In the genomic region with DNA sequence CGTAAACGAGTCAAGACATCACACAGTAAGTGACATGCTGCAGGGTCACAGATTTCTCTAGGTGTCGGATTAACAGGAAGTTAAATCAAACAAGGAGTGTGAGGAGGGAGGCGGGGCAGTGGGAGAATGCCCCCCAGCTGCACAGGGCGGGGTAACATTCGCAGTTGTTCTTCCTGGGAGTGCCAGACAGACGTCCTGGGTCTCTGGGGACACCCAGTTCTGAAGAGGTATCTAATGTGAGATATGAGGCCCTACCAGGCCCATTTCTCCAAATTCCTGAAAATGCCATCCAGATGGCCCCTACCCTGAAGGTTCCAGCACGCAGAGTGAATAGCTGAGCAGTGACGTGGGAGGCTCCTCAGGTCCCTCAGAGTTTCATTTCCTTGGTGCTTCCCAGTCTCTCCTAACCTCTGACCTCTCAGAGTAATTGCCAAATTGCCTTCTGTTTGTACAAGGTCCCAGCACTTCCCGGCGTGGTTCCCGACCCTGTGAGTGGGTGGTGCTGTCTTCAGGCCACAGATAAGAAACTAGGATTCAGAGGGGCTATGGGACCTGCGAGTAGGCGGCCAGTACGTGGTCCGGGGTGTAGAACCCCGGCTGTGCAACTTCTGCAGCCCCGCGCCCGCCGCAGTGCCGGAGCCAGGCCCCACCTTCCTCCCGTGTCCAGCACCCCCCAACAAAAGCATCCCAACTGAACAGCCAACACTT, we compare ENCODE assay signal across 1 cellular context.
TF ChIP-seq lines count a peak whose summit lies in the region.

No MANE protein-coding gene starts in this region.

TF ChIP-seq in HepG2, 621 proteins besides CTCF, POLR2A, EP300 and RAD21 (continued from another document and continues in another):
- TF ChIP-seq, protein P1, sequence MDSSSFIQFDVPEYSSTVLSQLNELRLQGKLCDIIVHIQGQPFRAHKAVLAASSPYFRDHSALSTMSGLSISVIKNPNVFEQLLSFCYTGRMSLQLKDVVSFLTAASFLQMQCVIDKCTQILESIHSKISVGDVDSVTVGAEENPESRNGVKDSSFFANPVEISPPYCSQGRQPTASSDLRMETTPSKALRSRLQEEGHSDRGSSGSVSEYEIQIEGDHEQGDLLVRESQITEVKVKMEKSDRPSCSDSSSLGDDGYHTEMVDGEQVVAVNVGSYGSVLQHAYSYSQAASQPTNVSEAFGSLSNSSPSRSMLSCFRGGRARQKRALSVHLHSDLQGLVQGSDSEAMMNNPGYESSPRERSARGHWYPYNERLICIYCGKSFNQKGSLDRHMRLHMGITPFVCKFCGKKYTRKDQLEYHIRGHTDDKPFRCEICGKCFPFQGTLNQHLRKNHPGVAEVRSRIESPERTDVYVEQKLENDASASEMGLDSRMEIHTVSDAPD (CRISPR knock-in tag; IDR thresholded peaks at IDR 0.05), result no peak
- TF ChIP-seq ZNF788 (CRISPR knock-in tag; IDR thresholded peaks at IDR 0.05; ENCODE audit: borderline replicate concordance), result peak; percentile 83; the same call in 1 of the 2 replicates
- TF ChIP-seq RARG (CRISPR knock-in tag; IDR thresholded peaks at IDR 0.05; ENCODE audit: low read depth), result no peak
- no peak for TF ChIP-seq BHLHE40 (IDR thresholded peaks at IDR 0.05; ENCODE audit: low read length)
- TF ChIP-seq POLR2AphosphoS5 (IDR thresholded peaks at IDR 0.05; ENCODE audit: low read depth, low read length), result no peak; the same call in 1 of the 2 replicates
- peak; percentile 69; the same call in 1 of the 2 replicates for TF ChIP-seq REPIN1 (CRISPR knock-in tag; IDR thresholded peaks at IDR 0.05; ENCODE audit: borderline replicate concordance, low read depth)
- TF ChIP-seq ZNF775 (CRISPR knock-in tag; IDR thresholded peaks at IDR 0.05; ENCODE audit: borderline replicate concordance), result no peak
- TF ChIP-seq ZBTB1 (CRISPR knock-in tag; IDR thresholded peaks at IDR 0.05; ENCODE audit: borderline replicate concordance), result no peak
- TF ChIP-seq, protein P2, sequence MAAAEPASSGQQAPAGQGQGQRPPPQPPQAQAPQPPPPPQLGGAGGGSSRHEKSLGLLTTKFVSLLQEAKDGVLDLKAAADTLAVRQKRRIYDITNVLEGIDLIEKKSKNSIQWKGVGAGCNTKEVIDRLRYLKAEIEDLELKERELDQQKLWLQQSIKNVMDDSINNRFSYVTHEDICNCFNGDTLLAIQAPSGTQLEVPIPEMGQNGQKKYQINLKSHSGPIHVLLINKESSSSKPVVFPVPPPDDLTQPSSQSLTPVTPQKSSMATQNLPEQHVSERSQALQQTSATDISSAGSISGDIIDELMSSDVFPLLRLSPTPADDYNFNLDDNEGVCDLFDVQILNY (CRISPR knock-in tag; conservative IDR thresholded peaks at IDR 0.05), result no peak
- TF ChIP-seq ZSCAN20 (CRISPR knock-in tag; IDR thresholded peaks at IDR 0.05; ENCODE audit: borderline replicate concordance), result no peak
- TF ChIP-seq MAFF (IDR thresholded peaks at IDR 0.05; ENCODE audit: low read depth, low read length), result no peak
- peak; percentile 21; the same call in 1 of the 2 replicates for TF ChIP-seq FOXO1 (CRISPR knock-in tag; IDR thresholded peaks at IDR 0.05)
- TF ChIP-seq PRPF4 (IDR thresholded peaks at IDR 0.05; ENCODE audit: low read depth, low read length, poor library complexity, severe bottlenecking), result no peak
- TF ChIP-seq, protein P3, sequence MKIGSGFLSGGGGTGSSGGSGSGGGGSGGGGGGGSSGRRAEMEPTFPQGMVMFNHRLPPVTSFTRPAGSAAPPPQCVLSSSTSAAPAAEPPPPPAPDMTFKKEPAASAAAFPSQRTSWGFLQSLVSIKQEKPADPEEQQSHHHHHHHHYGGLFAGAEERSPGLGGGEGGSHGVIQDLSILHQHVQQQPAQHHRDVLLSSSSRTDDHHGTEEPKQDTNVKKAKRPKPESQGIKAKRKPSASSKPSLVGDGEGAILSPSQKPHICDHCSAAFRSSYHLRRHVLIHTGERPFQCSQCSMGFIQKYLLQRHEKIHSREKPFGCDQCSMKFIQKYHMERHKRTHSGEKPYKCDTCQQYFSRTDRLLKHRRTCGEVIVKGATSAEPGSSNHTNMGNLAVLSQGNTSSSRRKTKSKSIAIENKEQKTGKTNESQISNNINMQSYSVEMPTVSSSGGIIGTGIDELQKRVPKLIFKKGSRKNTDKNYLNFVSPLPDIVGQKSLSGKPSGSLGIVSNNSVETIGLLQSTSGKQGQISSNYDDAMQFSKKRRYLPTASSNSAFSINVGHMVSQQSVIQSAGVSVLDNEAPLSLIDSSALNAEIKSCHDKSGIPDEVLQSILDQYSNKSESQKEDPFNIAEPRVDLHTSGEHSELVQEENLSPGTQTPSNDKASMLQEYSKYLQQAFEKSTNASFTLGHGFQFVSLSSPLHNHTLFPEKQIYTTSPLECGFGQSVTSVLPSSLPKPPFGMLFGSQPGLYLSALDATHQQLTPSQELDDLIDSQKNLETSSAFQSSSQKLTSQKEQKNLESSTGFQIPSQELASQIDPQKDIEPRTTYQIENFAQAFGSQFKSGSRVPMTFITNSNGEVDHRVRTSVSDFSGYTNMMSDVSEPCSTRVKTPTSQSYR (CRISPR knock-in tag; IDR thresholded peaks at IDR 0.05; ENCODE audit: borderline replicate concordance), result peak; percentile 12; the same call in 1 of the 2 replicates
- TF ChIP-seq CBX5 (CRISPR knock-in tag; IDR thresholded peaks at IDR 0.05; ENCODE audit: borderline replicate concordance), result no peak; the same call in 1 of the 2 replicates
- TF ChIP-seq KLF6 (CRISPR knock-in tag; IDR thresholded peaks at IDR 0.05), result peak; percentile 56; the same call in 1 of the 2 replicates
- peak; percentile 39; the same call in 1 of the 2 replicates for TF ChIP-seq AHR (CRISPR knock-in tag; IDR thresholded peaks at IDR 0.05)
- 0 out of 2 replicates have a peak, but pooled peaks have one; percentile 8 for TF ChIP-seq EEA1 (CRISPR knock-in tag; IDR thresholded peaks at IDR 0.05; ENCODE audit: borderline replicate concordance)
- TF ChIP-seq U2AF1 (optimal IDR thresholded peaks at IDR 0.05; ENCODE audit: low read depth, low read length), result no peak
- peak; percentile 79 for TF ChIP-seq MEF2D (CRISPR knock-in tag; IDR thresholded peaks at IDR 0.05)
- no peak for TF ChIP-seq ZNF430 (CRISPR knock-in tag; IDR thresholded peaks at IDR 0.05)
- TF ChIP-seq PPARG (CRISPR knock-in tag; conservative IDR thresholded peaks at IDR 0.05), result 0 out of 2 replicates have a peak, but pooled peaks have one; percentile 46
- TF ChIP-seq ZNF547 (CRISPR knock-in tag; IDR thresholded peaks at IDR 0.05), result peak; percentile 33; the same call in 1 of the 2 replicates
- 0 out of 2 replicates have a peak, but pooled peaks have one; percentile 26 for TF ChIP-seq ARNTL (CRISPR knock-in tag; IDR thresholded peaks at IDR 0.05)
- TF ChIP-seq SIX1 (CRISPR knock-in tag; IDR thresholded peaks at IDR 0.05; ENCODE audit: borderline replicate concordance), result 0 out of 2 replicates have a peak, but pooled peaks have one; percentile 28
- TF ChIP-seq, protein P4, sequence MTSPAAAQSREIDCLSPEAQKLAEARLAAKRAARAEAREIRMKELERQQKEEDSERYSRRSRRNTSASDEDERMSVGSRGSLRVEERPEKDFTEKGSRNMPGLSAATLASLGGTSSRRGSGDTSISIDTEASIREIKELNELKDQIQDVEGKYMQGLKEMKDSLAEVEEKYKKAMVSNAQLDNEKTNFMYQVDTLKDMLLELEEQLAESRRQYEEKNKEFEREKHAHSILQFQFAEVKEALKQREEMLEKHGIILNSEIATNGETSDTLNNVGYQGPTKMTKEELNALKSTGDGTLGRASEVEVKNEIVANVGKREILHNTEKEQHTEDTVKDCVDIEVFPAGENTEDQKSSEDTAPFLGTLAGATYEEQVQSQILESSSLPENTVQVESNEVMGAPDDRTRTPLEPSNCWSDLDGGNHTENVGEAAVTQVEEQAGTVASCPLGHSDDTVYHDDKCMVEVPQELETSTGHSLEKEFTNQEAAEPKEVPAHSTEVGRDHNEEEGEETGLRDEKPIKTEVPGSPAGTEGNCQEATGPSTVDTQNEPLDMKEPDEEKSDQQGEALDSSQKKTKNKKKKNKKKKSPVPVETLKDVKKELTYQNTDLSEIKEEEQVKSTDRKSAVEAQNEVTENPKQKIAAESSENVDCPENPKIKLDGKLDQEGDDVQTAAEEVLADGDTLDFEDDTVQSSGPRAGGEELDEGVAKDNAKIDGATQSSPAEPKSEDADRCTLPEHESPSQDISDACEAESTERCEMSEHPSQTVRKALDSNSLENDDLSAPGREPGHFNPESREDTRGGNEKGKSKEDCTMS (CRISPR knock-in tag; conservative IDR thresholded peaks at IDR 0.05), result no peak
- TF ChIP-seq ZSCAN9 (CRISPR knock-in tag; IDR thresholded peaks at IDR 0.05; ENCODE audit: borderline replicate concordance), result no peak
- TF ChIP-seq FOSL2 (CRISPR knock-in tag; IDR thresholded peaks at IDR 0.05), result peak; percentile 74
- no peak for TF ChIP-seq ZFAT (CRISPR knock-in tag; conservative IDR thresholded peaks at IDR 0.05)
- no peak; the same call in 1 of the 2 replicates for TF ChIP-seq HNRNPL (IDR thresholded peaks at IDR 0.05; ENCODE audit: low read depth, low read length)
- TF ChIP-seq, protein P5, sequence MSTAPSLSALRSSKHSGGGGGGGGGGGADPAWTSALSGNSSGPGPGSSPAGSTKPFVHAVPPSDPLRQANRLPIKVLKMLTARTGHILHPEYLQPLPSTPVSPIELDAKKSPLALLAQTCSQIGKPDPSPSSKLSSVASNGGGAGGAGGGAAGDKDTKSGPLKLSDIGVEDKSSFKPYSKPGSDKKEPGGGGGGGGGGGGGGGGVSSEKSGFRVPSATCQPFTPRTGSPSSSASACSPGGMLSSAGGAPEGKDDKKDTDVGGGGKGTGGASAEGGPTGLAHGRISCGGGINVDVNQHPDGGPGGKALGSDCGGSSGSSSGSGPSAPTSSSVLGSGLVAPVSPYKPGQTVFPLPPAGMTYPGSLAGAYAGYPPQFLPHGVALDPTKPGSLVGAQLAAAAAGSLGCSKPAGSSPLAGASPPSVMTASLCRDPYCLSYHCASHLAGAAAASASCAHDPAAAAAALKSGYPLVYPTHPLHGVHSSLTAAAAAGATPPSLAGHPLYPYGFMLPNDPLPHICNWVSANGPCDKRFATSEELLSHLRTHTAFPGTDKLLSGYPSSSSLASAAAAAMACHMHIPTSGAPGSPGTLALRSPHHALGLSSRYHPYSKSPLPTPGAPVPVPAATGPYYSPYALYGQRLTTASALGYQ (CRISPR knock-in tag; IDR thresholded peaks at IDR 0.05), result 0 out of 2 replicates have a peak, but pooled peaks have one; percentile 69
- TF ChIP-seq, protein P6, sequence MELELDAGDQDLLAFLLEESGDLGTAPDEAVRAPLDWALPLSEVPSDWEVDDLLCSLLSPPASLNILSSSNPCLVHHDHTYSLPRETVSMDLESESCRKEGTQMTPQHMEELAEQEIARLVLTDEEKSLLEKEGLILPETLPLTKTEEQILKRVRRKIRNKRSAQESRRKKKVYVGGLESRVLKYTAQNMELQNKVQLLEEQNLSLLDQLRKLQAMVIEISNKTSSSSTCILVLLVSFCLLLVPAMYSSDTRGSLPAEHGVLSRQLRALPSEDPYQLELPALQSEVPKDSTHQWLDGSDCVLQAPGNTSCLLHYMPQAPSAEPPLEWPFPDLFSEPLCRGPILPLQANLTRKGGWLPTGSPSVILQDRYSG (CRISPR knock-in tag; IDR thresholded peaks at IDR 0.05), result no peak
- no peak for TF ChIP-seq ZNF496 (CRISPR knock-in tag; IDR thresholded peaks at IDR 0.05; ENCODE audit: insufficient replicate concordance)
- TF ChIP-seq HNF4A (CRISPR knock-in tag; IDR thresholded peaks at IDR 0.05), result peak; percentile 62
- TF ChIP-seq, protein P7, sequence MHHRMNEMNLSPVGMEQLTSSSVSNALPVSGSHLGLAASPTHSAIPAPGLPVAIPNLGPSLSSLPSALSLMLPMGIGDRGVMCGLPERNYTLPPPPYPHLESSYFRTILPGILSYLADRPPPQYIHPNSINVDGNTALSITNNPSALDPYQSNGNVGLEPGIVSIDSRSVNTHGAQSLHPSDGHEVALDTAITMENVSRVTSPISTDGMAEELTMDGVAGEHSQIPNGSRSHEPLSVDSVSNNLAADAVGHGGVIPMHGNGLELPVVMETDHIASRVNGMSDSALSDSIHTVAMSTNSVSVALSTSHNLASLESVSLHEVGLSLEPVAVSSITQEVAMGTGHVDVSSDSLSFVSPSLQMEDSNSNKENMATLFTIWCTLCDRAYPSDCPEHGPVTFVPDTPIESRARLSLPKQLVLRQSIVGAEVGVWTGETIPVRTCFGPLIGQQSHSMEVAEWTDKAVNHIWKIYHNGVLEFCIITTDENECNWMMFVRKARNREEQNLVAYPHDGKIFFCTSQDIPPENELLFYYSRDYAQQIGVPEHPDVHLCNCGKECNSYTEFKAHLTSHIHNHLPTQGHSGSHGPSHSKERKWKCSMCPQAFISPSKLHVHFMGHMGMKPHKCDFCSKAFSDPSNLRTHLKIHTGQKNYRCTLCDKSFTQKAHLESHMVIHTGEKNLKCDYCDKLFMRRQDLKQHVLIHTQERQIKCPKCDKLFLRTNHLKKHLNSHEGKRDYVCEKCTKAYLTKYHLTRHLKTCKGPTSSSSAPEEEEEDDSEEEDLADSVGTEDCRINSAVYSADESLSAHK (CRISPR knock-in tag; IDR thresholded peaks at IDR 0.05; ENCODE audit: borderline replicate concordance), result 0 out of 2 replicates have a peak, but pooled peaks have one; percentile 22
- 0 out of 2 replicates have a peak, but pooled peaks have one; percentile 52 for TF ChIP-seq HNF4G (IDR thresholded peaks at IDR 0.05; ENCODE audit: borderline replicate concordance, low read depth, low read length)
- TF ChIP-seq HNF4G (CRISPR knock-in tag; IDR thresholded peaks at IDR 0.05; ENCODE audit: borderline replicate concordance, low read depth), result no peak
- no peak for TF ChIP-seq ARNT (IDR thresholded peaks at IDR 0.05)
- TF ChIP-seq, protein P8, sequence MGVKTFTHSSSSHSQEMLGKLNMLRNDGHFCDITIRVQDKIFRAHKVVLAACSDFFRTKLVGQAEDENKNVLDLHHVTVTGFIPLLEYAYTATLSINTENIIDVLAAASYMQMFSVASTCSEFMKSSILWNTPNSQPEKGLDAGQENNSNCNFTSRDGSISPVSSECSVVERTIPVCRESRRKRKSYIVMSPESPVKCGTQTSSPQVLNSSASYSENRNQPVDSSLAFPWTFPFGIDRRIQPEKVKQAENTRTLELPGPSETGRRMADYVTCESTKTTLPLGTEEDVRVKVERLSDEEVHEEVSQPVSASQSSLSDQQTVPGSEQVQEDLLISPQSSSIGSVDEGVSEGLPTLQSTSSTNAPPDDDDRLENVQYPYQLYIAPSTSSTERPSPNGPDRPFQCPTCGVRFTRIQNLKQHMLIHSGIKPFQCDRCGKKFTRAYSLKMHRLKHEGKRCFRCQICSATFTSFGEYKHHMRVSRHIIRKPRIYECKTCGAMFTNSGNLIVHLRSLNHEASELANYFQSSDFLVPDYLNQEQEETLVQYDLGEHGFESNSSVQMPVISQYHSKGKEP (CRISPR knock-in tag; IDR thresholded peaks at IDR 0.05), result no peak
- TF ChIP-seq, protein P9, sequence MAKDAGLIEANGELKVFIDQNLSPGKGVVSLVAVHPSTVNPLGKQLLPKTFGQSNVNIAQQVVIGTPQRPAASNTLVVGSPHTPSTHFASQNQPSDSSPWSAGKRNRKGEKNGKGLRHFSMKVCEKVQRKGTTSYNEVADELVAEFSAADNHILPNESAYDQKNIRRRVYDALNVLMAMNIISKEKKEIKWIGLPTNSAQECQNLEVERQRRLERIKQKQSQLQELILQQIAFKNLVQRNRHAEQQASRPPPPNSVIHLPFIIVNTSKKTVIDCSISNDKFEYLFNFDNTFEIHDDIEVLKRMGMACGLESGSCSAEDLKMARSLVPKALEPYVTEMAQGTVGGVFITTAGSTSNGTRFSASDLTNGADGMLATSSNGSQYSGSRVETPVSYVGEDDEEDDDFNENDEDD (CRISPR knock-in tag; IDR thresholded peaks at IDR 0.05; ENCODE audit: borderline replicate concordance), result peak; percentile 20; the same call in 1 of the 2 replicates
- TF ChIP-seq ZNF382 (CRISPR knock-in tag; IDR thresholded peaks at IDR 0.05; ENCODE audit: borderline replicate concordance), result no peak
- peak; percentile 81 for TF ChIP-seq SIN3A (IDR thresholded peaks at IDR 0.05; ENCODE audit: borderline replicate concordance, low read depth, low read length)
- TF ChIP-seq REL (CRISPR knock-in tag; conservative IDR thresholded peaks at IDR 0.05), result no peak; the same call in 1 of the 2 replicates
- TF ChIP-seq SOX13 (IDR thresholded peaks at IDR 0.05), result 0 out of 2 replicates have a peak, but pooled peaks have one; percentile 63
- peak in 1 of 2 experiments; percentile 78; a peak in 2 of 4 replicates for TF ChIP-seq SOX13 (CRISPR knock-in tag; conservative IDR thresholded peaks at IDR 0.05 in 1 of 2, IDR thresholded peaks at IDR 0.05 in 1 of 2)
